ENCODE assay signal across 8 cellular contexts in genomic region chr15:48644498-48644826, GRCh38. TPM values are rescaled to one million over a fixed set of nuclear protein-coding genes. Genes with fewer than 3 reads are reported as not detected.
DNase-seq lines count a peak whose midpoint lies in the region; ATAC-seq, FAIRE-seq and TF ChIP-seq lines count a peak whose summit lies in the region.

No MANE protein-coding gene starts in this region.

- POLR2A ChIA-PET in activated CD4-positive, alpha-beta memory T cell treated with anti-CD3 and anti-CD28 coated beads, Interleukin-2, amount 10 ng/mL, durations not matched to agents 7 days and 5 days (lab: Charles Lee), result interaction anchor here (1.4 kb wide), 1 partner anchor 166 kb away, joined by 5 read pairs; the partner anchor contains the start of gene CEP152

- TF ChIP-seq CTCF in omental fat pad (IDR thresholded peaks at IDR 0.05), result no peak

- peak; percentile 62 for DNase-seq in NCI-H2171 (lab: John Stamatoyannopoulos, UW)
- no peak for DNase-seq in NCI-H2171 treated with DMSO at 0.1 percent for 48 hours (lab: John Stamatoyannopoulos, UW)
- DNase-seq in NCI-H460 (ENCODE audit: extremely low read depth, low read depth), result peak; percentile 6
- peak; percentile 51 for DNase-seq in fibroblast of gingiva (ENCODE audit: low read depth)
- no peak for DNase-seq in omental fat pad (ENCODE audit: low spot score)
- DNase-seq in NCI-H1436 treated with DMSO at 0.1 percent for 48 hours (lab: John Stamatoyannopoulos, UW), result no peak
- DNase-seq in activated CD4-positive, alpha-beta memory T cell treated with anti-CD3 and anti-CD28 coated beads, Interleukin-2, amount 10 ng/mL, durations not matched to agents 7 days and 5 days, result no peak
- no peak for DNase-seq in urothelium cell line (ENCODE audit: low spot score)

- peaks cover 5% of the 10 kb centered on the region for H3K4me1 Mint-ChIP-seq in activated CD4-positive, alpha-beta memory T cell treated with anti-CD3 and anti-CD28 coated beads, Interleukin-2, amount 10 ng/mL, durations not matched to agents 7 days and 5 days

- no peaks in the 10 kb centered on the region for H3K36me3 Mint-ChIP-seq in activated CD4-positive, alpha-beta memory T cell treated with anti-CD3 and anti-CD28 coated beads, Interleukin-2, amount 10 ng/mL, durations not matched to agents 7 days and 5 days (ENCODE audit: low read depth)

- H3K4me3 Mint-ChIP-seq in activated CD4-positive, alpha-beta memory T cell treated with anti-CD3 and anti-CD28 coated beads, Interleukin-2, amount 10 ng/mL, durations not matched to agents 7 days and 5 days, result no peak overlapping the region

- no peak overlapping the region for H3K27ac Mint-ChIP-seq in activated CD4-positive, alpha-beta memory T cell treated with anti-CD3 and anti-CD28 coated beads, Interleukin-2, amount 10 ng/mL, durations not matched to agents 7 days and 5 days

- peaks cover 51% of the 10 kb centered on the region for H3K27me3 Mint-ChIP-seq in activated CD4-positive, alpha-beta memory T cell treated with anti-CD3 and anti-CD28 coated beads, Interleukin-2, amount 10 ng/mL, durations not matched to agents 7 days and 5 days

- peak; percentile 5 for ATAC-seq in omental fat pad (ENCODE audit: low FRiP score)

- no peaks in the 10 kb centered on the region for H3K9me3 Mint-ChIP-seq in activated CD4-positive, alpha-beta memory T cell treated with anti-CD3 and anti-CD28 coated beads, Interleukin-2, amount 10 ng/mL, durations not matched to agents 7 days and 5 days

- FAIRE-seq in urothelium cell line (lab: Jason Lieb, UNC), result no peak

- CTCF ChIA-PET in activated CD4-positive, alpha-beta memory T cell treated with anti-CD3 and anti-CD28 coated beads, Interleukin-2, amount 10 ng/mL, durations not matched to agents 7 days and 5 days (lab: Charles Lee), result no interaction called here

RNA-seq across cellular contexts. Expression of gene FBN1, which starts 1.0 kb away (rescaled TPM):
- total RNA-seq in NCI-H460 (2014; rRNA removed; shearing (Covaris generic)), result 9.3 and 9.9 TPM in 2 replicates
- polyA plus RNA-seq in NCI-H460 (2014; cell fraction: nucleus; rRNA removed), result 9.4 and 12.1 TPM in 2 replicates
- total RNA-seq in omental fat pad, result 100 to 1,000 TPM in 3 of 4 donors, 10 to 100 TPM in 1; 91.5 to 413 (median 137) TPM
- total RNA-seq in activated CD4-positive, alpha-beta memory T cell treated with anti-CD3 and anti-CD28 coated beads, Interleukin-2, amount 10 ng/mL, durations not matched to agents 7 days and 5 days, result 1 to 10 TPM; 1.3 to 1.7 TPM

Comparison
In these comparisons a context has a peak if more than half of its experiments do, and no peak if none do; other contexts are left out.
1. DNase-seq: peak in NCI-H2171 (single experiment), NCI-H460 (single experiment) and fibroblast of gingiva (single experiment); none in NCI-H2171 treated with DMSO at 0.1 percent for 48 hours (single experiment), omental fat pad (single experiment), NCI-H1436 treated with DMSO at 0.1 percent for 48 hours (single experiment), activated CD4-positive, alpha-beta memory T cell treated with anti-CD3 and anti-CD28 coated beads, Interleukin-2, amount 10 ng/mL, durations not matched to agents 7 days and 5 days (single experiment) and urothelium cell line (single experiment).